18 cellular contexts compared by ENCODE assay signal in genomic region chr10:119503821-119504220, GRCh38. TPM values are rescaled to one million over a fixed set of nuclear protein-coding genes. Genes with fewer than 3 reads are reported as not detected.
DNase-seq lines count a peak whose midpoint lies in the region.
"Had no signal": no experiment of that assay in that cellular context is flagged by ENCODE, and none has a peak within 500 bp of the region (broad histone marks: within the 10 kb centered on the region; RNA-seq: fewer than 3 reads in every experiment).

No MANE protein-coding gene starts in this region.

- no peaks in the 10 kb centered on the region for H3K9me3 Mint-ChIP-seq in activated CD4-positive, alpha-beta T cell treated with anti-CD3 and anti-CD28 coated beads, Interleukin-2, amount 10 ng/mL, durations not matched to agents 24 days and 14 days
- H3K9me3 Mint-ChIP-seq in CD8-positive, alpha-beta memory T cell: no peaks in the 10 kb centered on the region
- H3K9me3 Mint-ChIP-seq in activated CD4-positive, alpha-beta memory T cell treated with anti-CD3 and anti-CD28 coated beads, Interleukin-2, amount 10 ng/mL, durations not matched to agents 7 days and 5 days: no peaks in the 10 kb centered on the region
- H3K9me3 Mint-ChIP-seq in immature natural killer cell: no peaks in the 10 kb centered on the region

- no peak for DNase-seq in activated CD4-positive, alpha-beta T cell treated with anti-CD3 and anti-CD28 coated beads, Interleukin-2, amount 10 ng/mL, durations not matched to agents 24 days and 14 days
- no peak for DNase-seq in activated CD4-positive, alpha-beta T cell treated with anti-CD3 and anti-CD28 coated beads for 1 hour
- DNase-seq in CD8-positive, alpha-beta memory T cell: no peak
- DNase-seq in activated CD4-positive, alpha-beta memory T cell treated with anti-CD3 and anti-CD28 coated beads, Interleukin-2, amount 10 ng/mL, durations not matched to agents 7 days and 5 days: no peak
- no peak for DNase-seq in immature natural killer cell
- DNase-seq in NCI-H2227 treated with DMSO at 0.1 percent for 48 hours (lab: John Stamatoyannopoulos, UW): no peak
- DNase-seq in OCI-M2 (lab: John Stamatoyannopoulos, UW; ENCODE audit: unreplicated experiment): no peak
- no peak for DNase-seq in NCI-H526 treated with DMSO at 0.1 percent for 48 hours (lab: John Stamatoyannopoulos, UW)
- DNase-seq: brain microvascular endothelial cell, Calu3, colonic mucosa, foreskin keratinocyte, Karpas-422, mesenchymal stem cell, MV-4-11, NCI-H748 treated with DMSO at 0.1 percent for 48 hours, nucleus accumbens had no signal

- peaks cover 77% of the 10 kb centered on the region for H3K36me3 Mint-ChIP-seq in activated CD4-positive, alpha-beta T cell treated with anti-CD3 and anti-CD28 coated beads, Interleukin-2, amount 10 ng/mL, durations not matched to agents 24 days and 14 days (ENCODE audit: low read depth)
- peaks cover 0 to 58% (median 15%) of the 10 kb centered on the region in 3 donors for H3K36me3 Mint-ChIP-seq in CD8-positive, alpha-beta memory T cell
- peaks cover 75% of the 10 kb centered on the region for H3K36me3 Mint-ChIP-seq in activated CD4-positive, alpha-beta memory T cell treated with anti-CD3 and anti-CD28 coated beads, Interleukin-2, amount 10 ng/mL, durations not matched to agents 7 days and 5 days (ENCODE audit: low read depth)
- peaks cover 0 to 14% (median 3%) of the 10 kb centered on the region in 3 donors for H3K36me3 Mint-ChIP-seq in immature natural killer cell

- H3K27me3 ChIP-seq in CD8-positive, alpha-beta memory T cell (ENCODE audit: insufficient read depth, low read length, poor library complexity, severe bottlenecking): no peaks in the 10 kb centered on the region
- H3K27me3 ChIP-seq: brain microvascular endothelial cell, colonic mucosa, foreskin keratinocyte had no signal

- intact Hi-C loops in activated CD4-positive, alpha-beta T cell treated with anti-CD3 and anti-CD28 coated beads, Interleukin-2, amount 10 ng/mL, durations not matched to agents 24 days and 14 days (cut with micrococcal nuclease): loop anchor here (2.0 to 5.0 kb wide), 4 partner anchors 13 to 297 kb away; partner anchors contain the start of genes GRK5 and TIAL1

- peaks cover 66% of the 10 kb centered on the region for H3K4me1 Mint-ChIP-seq in activated CD4-positive, alpha-beta T cell treated with anti-CD3 and anti-CD28 coated beads, Interleukin-2, amount 10 ng/mL, durations not matched to agents 24 days and 14 days
- peaks cover 66 to 78% (median 75%) of the 10 kb centered on the region in 3 donors for H3K4me1 Mint-ChIP-seq in CD8-positive, alpha-beta memory T cell
- H3K4me1 Mint-ChIP-seq in activated CD4-positive, alpha-beta memory T cell treated with anti-CD3 and anti-CD28 coated beads, Interleukin-2, amount 10 ng/mL, durations not matched to agents 7 days and 5 days: peaks cover 52% of the 10 kb centered on the region
- H3K4me1 Mint-ChIP-seq in immature natural killer cell: peaks cover 41 to 52% of the 10 kb centered on the region in 2 donors

- peaks cover 24% of the 10 kb centered on the region for H3K36me3 ChIP-seq in CD8-positive, alpha-beta memory T cell (ENCODE audit: insufficient read depth, low read length)
- H3K36me3 ChIP-seq: colonic mucosa had no signal

- no peak overlapping the region for H3K4me3 ChIP-seq in CD8-positive, alpha-beta memory T cell (ENCODE audit: low read length)
- H3K4me3 ChIP-seq: colonic mucosa had no signal

- H3K27ac Mint-ChIP-seq in activated CD4-positive, alpha-beta T cell treated with anti-CD3 and anti-CD28 coated beads, Interleukin-2, amount 10 ng/mL, durations not matched to agents 24 days and 14 days: peak overlapping the region; percentile 71
- H3K27ac Mint-ChIP-seq in CD8-positive, alpha-beta memory T cell: peak overlapping the region; percentile 51 to 99 (median 91)
- H3K27ac Mint-ChIP-seq in activated CD4-positive, alpha-beta memory T cell treated with anti-CD3 and anti-CD28 coated beads, Interleukin-2, amount 10 ng/mL, durations not matched to agents 7 days and 5 days: peak overlapping the region; percentile 45
- peak overlapping the region in 5 of 6 donors; percentile 55 to 96 (median 64) for H3K27ac Mint-ChIP-seq in immature natural killer cell
- H3K27ac Mint-ChIP-seq: B cell had no signal

- CTCF ChIA-PET in CD8-positive, alpha-beta memory T cell (lab: Charles Lee): interaction anchor here (1.7 to 4.7 kb wide), 3 partner anchors 8 to 14 kb away, joined by 3 to 24 read pairs (median 7); no protein-coding TSS in a partner anchor
- CTCF ChIA-PET in activated CD4-positive, alpha-beta memory T cell treated with anti-CD3 and anti-CD28 coated beads, Interleukin-2, amount 10 ng/mL, durations not matched to agents 7 days and 5 days (lab: Charles Lee): interaction anchor here (0.5 to 5.0 kb wide), 3 partner anchors 15 to 263 kb away, joined by 3 to 25 read pairs (median 3); no protein-coding TSS in a partner anchor

- no peaks in the 10 kb centered on the region for H3K9me3 ChIP-seq in CD8-positive, alpha-beta memory T cell (ENCODE audit: low read length)
- H3K9me3 ChIP-seq: colonic mucosa had no signal

- H3K27ac ChIP-seq in CD8-positive, alpha-beta memory T cell (ENCODE audit: low read depth, low read length): no peak overlapping the region
- H3K27ac ChIP-seq: brain microvascular endothelial cell, colonic mucosa, foreskin keratinocyte had no signal

- POLR2A ChIA-PET in CD8-positive, alpha-beta memory T cell (lab: Charles Lee): interaction anchor here (0.7 to 1.4 kb wide), 4 partner anchors 39 to 368 kb away, joined by 3 to 6 read pairs (median 4); partner anchors contain the start of genes GRK5 and RGS10
- POLR2A ChIA-PET in activated CD4-positive, alpha-beta memory T cell treated with anti-CD3 and anti-CD28 coated beads, Interleukin-2, amount 10 ng/mL, durations not matched to agents 7 days and 5 days (lab: Charles Lee): interaction anchor here (1.1 to 6.0 kb wide), 3 partner anchors 14 to 299 kb away, joined by 4 to 38 read pairs (median 4); no protein-coding TSS in a partner anchor

- no peaks in the 10 kb centered on the region for H3K27me3 Mint-ChIP-seq in activated CD4-positive, alpha-beta T cell treated with anti-CD3 and anti-CD28 coated beads, Interleukin-2, amount 10 ng/mL, durations not matched to agents 24 days and 14 days
- H3K27me3 Mint-ChIP-seq in CD8-positive, alpha-beta memory T cell: no peaks in the 10 kb centered on the region
- no peaks in the 10 kb centered on the region for H3K27me3 Mint-ChIP-seq in activated CD4-positive, alpha-beta memory T cell treated with anti-CD3 and anti-CD28 coated beads, Interleukin-2, amount 10 ng/mL, durations not matched to agents 7 days and 5 days
- H3K27me3 Mint-ChIP-seq in immature natural killer cell (ENCODE audit: low read depth in 3 of 3): peaks cover 0 to 9% (median 2%) of the 10 kb centered on the region in 3 donors
- H3K27me3 Mint-ChIP-seq: B cell had no signal

- H3K4me3 Mint-ChIP-seq in activated CD4-positive, alpha-beta T cell treated with anti-CD3 and anti-CD28 coated beads, Interleukin-2, amount 10 ng/mL, durations not matched to agents 24 days and 14 days: no peak overlapping the region
- H3K4me3 Mint-ChIP-seq in CD8-positive, alpha-beta memory T cell: peak overlapping the region in 4 of 7 donors; percentile 26 to 68 (median 34)
- no peak overlapping the region for H3K4me3 Mint-ChIP-seq in activated CD4-positive, alpha-beta memory T cell treated with anti-CD3 and anti-CD28 coated beads, Interleukin-2, amount 10 ng/mL, durations not matched to agents 7 days and 5 days
- H3K4me3 Mint-ChIP-seq in immature natural killer cell: peak overlapping the region in 4 of 5 donors; percentile 11 to 64 (median 42)
- H3K4me3 Mint-ChIP-seq: B cell had no signal

- peaks cover 80% of the 10 kb centered on the region for H3K4me1 ChIP-seq in CD8-positive, alpha-beta memory T cell (ENCODE audit: insufficient read depth, low read length)
- H3K4me1 ChIP-seq: colonic mucosa, foreskin keratinocyte had no signal

RNA-seq across cellular contexts. Expression of gene RGS10, which starts 38.7 kb away (rescaled TPM):
- total RNA-seq in activated CD4-positive, alpha-beta T cell treated with anti-CD3 and anti-CD28 coated beads, Interleukin-2, amount 10 ng/mL, durations not matched to agents 24 days and 14 days: 137 TPM in 2 replicates
- 100 to 1,000 TPM; 127 to 130 TPM for total RNA-seq in CD8-positive, alpha-beta memory T cell
- 182 TPM for polyA plus RNA-seq in CD8-positive, alpha-beta memory T cell
- 100 to 1,000 TPM; 137 to 140 TPM for total RNA-seq in activated CD4-positive, alpha-beta memory T cell treated with anti-CD3 and anti-CD28 coated beads, Interleukin-2, amount 10 ng/mL, durations not matched to agents 7 days and 5 days
- polyA plus RNA-seq in immature natural killer cell: 10 to 100 TPM; 11.8 to 48.4 (median 40.7) TPM

Comparison
In these comparisons a context has a peak if more than half of its experiments do, and no peak if none do; other contexts are left out.
1. H3K4me3 Mint-ChIP-seq: peak in CD8-positive, alpha-beta memory T cell (4 of 7) and immature natural killer cell (4 of 5); none in activated CD4-positive, alpha-beta T cell treated with anti-CD3 and anti-CD28 coated beads, Interleukin-2, amount 10 ng/mL, durations not matched to agents 24 days and 14 days (single experiment) and activated CD4-positive, alpha-beta memory T cell treated with anti-CD3 and anti-CD28 coated beads, Interleukin-2, amount 10 ng/mL, durations not matched to agents 7 days and 5 days (single experiment).
2. Peak in every context shown above with its lines, with median percentiles within 50 percentile points of each other: H3K27ac Mint-ChIP-seq.